In genomic region chr5:109167586-109167985, GRCh38 we compare ENCODE assay signal across 31 cellular contexts.
"Had no signal": no experiment of that assay in that cellular context is flagged by ENCODE, and none has a peak within 500 bp of the region (broad histone marks: within the 10 kb centered on the region; RNA-seq: fewer than 3 reads in every experiment).

No MANE protein-coding gene starts in this region.

- H3K4me1 Mint-ChIP-seq: immature natural killer cell, natural killer cell, nephron progenitor cell had no signal

- H3K27me3 ChIP-seq: left lung, neural progenitor cell, neutrophil, right atrium auricular region, right lobe of liver, stomach, testis, thyroid gland, transverse colon, upper lobe of left lung, vagina had no signal

- H3K4me3 ChIP-seq: left lung, lower lobe of right lung, neural progenitor cell, psoas muscle, right atrium auricular region, right lobe of liver, skin epidermis, stomach, testis, thyroid gland, transverse colon, upper lobe of left lung, vagina had no signal

- H3K36me3 ChIP-seq: left lung, lower lobe of right lung, neural progenitor cell, neutrophil, right atrium auricular region, right lobe of liver, stomach, thyroid gland, transverse colon, upper lobe of left lung, vagina had no signal

- H3K4me3 Mint-ChIP-seq: immature natural killer cell; naive B cell; natural killer cell; nephron progenitor cell; neural progenitor cell; stimulated activated naive B cell treated with anti-CD40 and anti-IgM and Interleukin-4, amounts not matched to agents 10 μg/mL and 1 μg/mL and 100 μg/mL, for 72 hours had no signal

- H3K36me3 Mint-ChIP-seq: natural killer cell, neural progenitor cell had no signal

- H3K27me3 Mint-ChIP-seq: naive B cell; stimulated activated naive B cell treated with anti-CD40 and anti-IgM and Interleukin-4, amounts not matched to agents 10 μg/mL and 1 μg/mL and 100 μg/mL, for 72 hours had no signal

- H3K9me3 Mint-ChIP-seq: immature natural killer cell; naive B cell; natural killer cell; nephron progenitor cell; neural progenitor cell; stimulated activated naive B cell treated with anti-CD40 and anti-IgM and Interleukin-4, amounts not matched to agents 10 μg/mL and 1 μg/mL and 100 μg/mL, for 72 hours had no signal

- H3K27ac ChIP-seq: left lung, lower lobe of right lung, neural progenitor cell, neutrophil, parathyroid adenoma, psoas muscle, right atrium auricular region, right lobe of liver, skin epidermis, stomach, testis, thyroid gland, transverse colon, upper lobe of left lung, vagina had no signal

- H3K27ac Mint-ChIP-seq: immature natural killer cell, naive B cell, natural killer cell, nephron progenitor cell, neural progenitor cell had no signal

- DNase-seq: hypothalamus; immature natural killer cell; kidney; left colon; left lung; lower lobe of right lung; mammary epithelial cell; mesenchymal stem cell; naive B cell; natural killer cell; nephron progenitor cell; occipital lobe; psoas muscle; right lobe of liver; stimulated activated CD4-positive, alpha-beta T cell treated with anti-CD3 and anti-CD28 coated beads, Interleukin-12 subunit alpha, Interleukin-12 subunit beta, amount 100 ng/mL, for 4 hours; stimulated activated CD4-positive, alpha-beta T cell treated with anti-CD3 and anti-CD28 coated beads, Interleukin-15, amount 100 ng/mL, for 24 hours; stimulated activated CD4-positive, alpha-beta T cell treated with anti-CD3 and anti-CD28 coated beads, Interleukin-2, amount 100 ng/mL, for 24 hours; stimulated activated CD4-positive, alpha-beta T cell treated with anti-CD3 and anti-CD28 coated beads, Interleukin-4, amount 100 ng/mL, for 1 hour; stimulated activated naive B cell treated with anti-CD40 and anti-IgM and Interleukin-4, amounts not matched to agents 10 μg/mL and 1 μg/mL and 100 μg/mL, for 72 hours; stimulated activated naive CD8-positive, alpha-beta T cell treated with anti-CD3 and anti-CD28 coated beads, Interleukin-15, Interleukin-2, amounts not matched to agents 100 U/mL and 50 U/mL, for 24 hours; stomach; testis; thyroid gland; transverse colon; upper lobe of left lung had no signal

- H3K4me1 ChIP-seq: left lung, lower lobe of right lung, parathyroid adenoma, psoas muscle, right atrium auricular region, right lobe of liver, stomach, testis, thyroid gland, transverse colon, upper lobe of left lung, vagina had no signal

- H3K9me3 ChIP-seq: left lung, lower lobe of right lung, neutrophil, psoas muscle, right atrium auricular region, right lobe of liver, stomach, testis, thyroid gland, transverse colon, upper lobe of left lung, vagina had no signal
